ENCODE assay signal across 7 cellular contexts in genomic region chr2:178198441-178198840, GRCh38. TPM values are rescaled to one million over a fixed set of nuclear protein-coding genes. Genes with fewer than 3 reads are reported as not detected.
DNase-seq lines count a peak whose midpoint lies in the region; ATAC-seq, FAIRE-seq and TF ChIP-seq lines count a peak whose summit lies in the region.
"Not testable (repeated sequence)": the region's sequence is repeated elsewhere in the genome, so short reads cannot be mapped to it uniquely, and the experiment has no call there.
"Had no signal": no experiment of that assay in that cellular context is flagged by ENCODE, and none has a peak within 500 bp of the region (broad histone marks: within the 10 kb centered on the region; RNA-seq: fewer than 3 reads in every experiment).

No MANE protein-coding gene starts in this region.

- H3K9me3 Mint-ChIP-seq in neural crest cell, result not testable (repeated sequence)

- H3K27me3 ChIP-seq in esophagus muscularis mucosa, result not testable (repeated sequence)

- H3K4me1 Mint-ChIP-seq in neural crest cell, result peaks cover 29% of the 10 kb centered on the region

- H3K4me2 ChIP-seq in A549, result not testable (repeated sequence)

- not testable (repeated sequence) for H3K4me1 ChIP-seq in A549; HEK293 (ENCODE audit: control insufficient read depth, insufficient read depth, low read length)
- H3K4me1 ChIP-seq in esophagus muscularis mucosa, result peaks cover 13 to 16% (median 14%) of the 10 kb centered on the region in 4 donors

- TF ChIP-seq CTCF in A549 (IDR thresholded peaks at IDR 0.05); HEK293 (tag by site-specific recombination; IDR thresholded peaks at IDR 0.05); esophagus muscularis mucosa (IDR thresholded peaks at IDR 0.05); neural crest cell (conservative IDR thresholded peaks at IDR 0.05): not testable (repeated sequence)

- H3K4me3 ChIP-seq in A549; HEK293 (ENCODE audit: low read depth, low read length); esophagus muscularis mucosa: not testable (repeated sequence)

- WGBS in A549 (ENCODE audit: missing lambda C conversion rate), result 81% methylated on average over 4 of the region's 4 CpGs
- 93% methylated on average over 4 of the region's 4 CpGs for WGBS in esophagus muscularis mucosa

- FAIRE-seq in A549 (lab: Jason Lieb, UNC), result not testable (repeated sequence)

- H3K9me3 ChIP-seq in A549; HEK293 (ENCODE audit: control insufficient read depth, insufficient read depth, low read depth, low read length); esophagus muscularis mucosa: not testable (repeated sequence)

- TF ChIP-seq EP300 in A549 (IDR thresholded peaks at IDR 0.05); esophagus muscularis mucosa (IDR thresholded peaks at IDR 0.05): not testable (repeated sequence)

- intact Hi-C loops in esophagus muscularis mucosa (cut with DNase I), result loop anchor here (5.0 kb wide), 1 partner anchor 84 kb away; no protein-coding TSS in a partner anchor

- peak overlapping the region; percentile 6 for H3K4me3 Mint-ChIP-seq in neural crest cell

- not testable (repeated sequence) for TF ChIP-seq RAD21 in A549 (conservative IDR thresholded peaks at IDR 0.05 in 1 of 2, IDR thresholded peaks at IDR 0.05 in 1 of 2)

- H3K27ac Mint-ChIP-seq in neural crest cell (ENCODE audit: unreplicated experiment), result not testable (repeated sequence)

- not testable (repeated sequence) for H3K36me3 ChIP-seq in HEK293 (ENCODE audit: control insufficient read depth in 2 of 2, insufficient read depth in 1 of 2, low read length in 2 of 2); esophagus muscularis mucosa

- not testable (repeated sequence) for ATAC-seq in A549

- not testable (repeated sequence) for TF ChIP-seq POLR2A in A549 (IDR thresholded peaks at IDR 0.05; ENCODE audit: low read length); esophagus muscularis mucosa (IDR thresholded peaks at IDR 0.05; ENCODE audit: low read depth)

- not testable (repeated sequence) for H3K27me3 Mint-ChIP-seq in neural crest cell (ENCODE audit: low read depth)

- H3K27ac ChIP-seq in A549; HEK293 (ENCODE audit: extremely low read depth, low read depth, low read length); esophagus muscularis mucosa (replicated peaks in 1 of 4): not testable (repeated sequence)

- not testable (repeated sequence) for H3K36me3 Mint-ChIP-seq in neural crest cell (ENCODE audit: low read depth)

- POLR2A ChIA-PET in A549 (lab: Yijun Ruan, JAX); HEK293 (lab: Yijun Ruan, JAX): not testable (repeated sequence)

- DNase-seq in A549 (ENCODE audit: low read depth in 1 of 2, low spot score in 1 of 2); neural crest cell (ENCODE audit: low read depth, low spot score): not testable (repeated sequence)
- DNase-seq in esophagus muscularis mucosa (ENCODE audit: extremely low spot score), result peak; percentile 10

- CTCF ChIA-PET in A549 (lab: Yijun Ruan, JAX), result interaction anchor here (1.9 kb wide), 1 partner anchor 11 kb away, joined by 6 read pairs; no protein-coding TSS in a partner anchor
- CTCF ChIA-PET in HEK293 (lab: Yijun Ruan, JAX), result not testable (repeated sequence)

TF ChIP-seq in A549, 52 proteins besides CTCF, POLR2A, EP300 and RAD21:
- TF ChIP-seq ZC3H11A (IDR thresholded peaks at IDR 0.05), result peak; percentile 80

TF ChIP-seq in HEK293, 187 proteins besides CTCF, POLR2A, EP300 and RAD21 (continues in another document):
- peak; percentile 52 for TF ChIP-seq ZNF555 (tag by site-specific recombination; conservative IDR thresholded peaks at IDR 0.05)
- TF ChIP-seq REST (tag by site-specific recombination; IDR thresholded peaks at IDR 0.05), result peak; percentile 53
- 0 out of 2 replicates have a peak, but pooled peaks have one; percentile 36 for TF ChIP-seq ZBTB8A (tag by site-specific recombination; IDR thresholded peaks at IDR 0.05)
- TF ChIP-seq ZNF558 (tag by site-specific recombination; IDR thresholded peaks at IDR 0.05), result 0 out of 2 replicates have a peak, but pooled peaks have one; percentile 30
- peak; percentile 59 for TF ChIP-seq ZNF623 (tag by site-specific recombination; IDR thresholded peaks at IDR 0.05)
- TF ChIP-seq ZNF394 (tag by site-specific recombination; IDR thresholded peaks at IDR 0.05; ENCODE audit: borderline replicate concordance), result peak; percentile 85; the same call in 1 of the 2 replicates
- TF ChIP-seq ZNF426 (tag by site-specific recombination; IDR thresholded peaks at IDR 0.05), result peak; percentile 72
- TF ChIP-seq ZBTB11 (tag by site-specific recombination; conservative IDR thresholded peaks at IDR 0.05; ENCODE audit: low read depth), result peak; percentile 70

RNA-seq across cellular contexts. Expression of gene OSBPL6, which starts 4.1 kb away (rescaled TPM):
- 8.1 and 8.2 TPM in 2 replicates for polyA plus RNA-seq in A549 (2011; rRNA removed)
- polyA plus RNA-seq in A549 (2012; cell fraction: cytosol; rRNA removed), result 2.8 and 3.0 TPM in 2 replicates
- 2.3 and 3.3 TPM in 2 replicates for polyA plus RNA-seq in A549 (2012; cell fraction: nucleus; rRNA removed)
- 2.9 to 3.5 TPM (median 3.0 TPM) in 3 replicates for polyA plus RNA-seq in A549 (2017; fragmentation: RNase III; extraction: RNeasy Plus Mini Kit Qiagen cat#74134 plus additional on column Dnase treatment)
- polyA minus RNA-seq in A549 (2011; rRNA and poly(A)+ RNA removed), result 4.8 and 5.7 TPM in 2 replicates
- total RNA-seq in esophagus muscularis mucosa, result 1 to 10 TPM; 1.8 to 3.3 (median 2.3) TPM
- total RNA-seq in neural crest cell, result 10.8 and 11.9 TPM in 2 replicates
- total RNA-seq: B cell; CD4-positive, CD25-positive, alpha-beta regulatory T cell had no signal
- polyA plus RNA-seq: CD14-positive monocyte had no signal
